In genomic region chr9:98129451-98129881, GRCh38 we compare ENCODE assay signal across 8 cellular contexts. TPM values are rescaled to one million over a fixed set of nuclear protein-coding genes. Genes with fewer than 3 reads are reported as not detected.
DNase-seq lines count a peak whose midpoint lies in the region; ATAC-seq and TF ChIP-seq lines count a peak whose summit lies in the region.

No MANE protein-coding gene starts in this region.

- H3K9me3 Mint-ChIP-seq in activated naive CD8-positive, alpha-beta T cell treated with anti-CD3 and anti-CD28 coated beads for 36 hours: no peaks in the 10 kb centered on the region

- TF ChIP-seq POLR2A in heart left ventricle (IDR thresholded peaks at IDR 0.05): no peak
- TF ChIP-seq POLR2A in vagina (IDR thresholded peaks at IDR 0.05): no peak

- H3K27me3 ChIP-seq in heart left ventricle (no peaks in the 10 kb centered on the region), right atrium auricular region (no peaks in the 10 kb centered on the region), vagina (no peaks in the 10 kb centered on the region)

- H3K27ac Mint-ChIP-seq in activated naive CD8-positive, alpha-beta T cell treated with anti-CD3 and anti-CD28 coated beads for 36 hours: peak overlapping the region; percentile 11

- H3K4me3 Mint-ChIP-seq in activated naive CD8-positive, alpha-beta T cell treated with anti-CD3 and anti-CD28 coated beads for 36 hours: no peak overlapping the region

- peaks cover 0 to 16% (median 0%) of the 10 kb centered on the region in 9 donors for H3K36me3 ChIP-seq in heart left ventricle
- no peaks in the 10 kb centered on the region for H3K36me3 ChIP-seq in right atrium auricular region
- H3K36me3 ChIP-seq in vagina: peaks cover 0 to 5% of the 10 kb centered on the region in 2 donors

- H3K36me3 Mint-ChIP-seq in activated naive CD8-positive, alpha-beta T cell treated with anti-CD3 and anti-CD28 coated beads for 36 hours: peaks cover 3% of the 10 kb centered on the region

- H3K4me1 ChIP-seq in heart left ventricle (peaks cover 0 to 20% (median 0%) of the 10 kb centered on the region in 12 donors), right atrium auricular region (no peaks in the 10 kb centered on the region), vagina (no peaks in the 10 kb centered on the region)

- 89 to 91% (median 90%) methylated on average over 10 of the region's 10 CpGs for WGBS in heart left ventricle, 4 donors

- DNase-seq in heart left ventricle: peak in 1 of 5 donors; percentile 31
- no peak for DNase-seq in right atrium auricular region (ENCODE audit: low spot score)
- no peak for DNase-seq in activated naive CD8-positive, alpha-beta T cell treated with anti-CD3 and anti-CD28 coated beads for 36 hours
- DNase-seq in vagina (ENCODE audit: extremely low spot score in 2 of 2): peak; percentile 62 to 64
- no peak for DNase-seq in NCI-H1930 (lab: John Stamatoyannopoulos, UW)
- no peak for DNase-seq in NCI-H1436 treated with DMSO at 0.1 percent for 48 hours (lab: John Stamatoyannopoulos, UW)
- DNase-seq in D341Med (ENCODE audit: low spot score): no peak

- no peak overlapping the region for H3K4me3 ChIP-seq in heart left ventricle
- H3K4me3 ChIP-seq in right atrium auricular region: no peak overlapping the region
- no peak overlapping the region for H3K4me3 ChIP-seq in vagina

- no peaks in the 10 kb centered on the region for H3K9me3 ChIP-seq in heart left ventricle
- no peaks in the 10 kb centered on the region for H3K9me3 ChIP-seq in right atrium auricular region
- H3K9me3 ChIP-seq in vagina: no peaks in the 10 kb centered on the region

- ATAC-seq in heart left ventricle: peak in 3 of 4 donors; percentile 50 to 78 (median 71)
- ATAC-seq in HG03460 (IDR thresholded peaks at IDR 0.05; ENCODE audit: unreplicated experiment): peak; percentile 80

- H3K27me3 Mint-ChIP-seq in activated naive CD8-positive, alpha-beta T cell treated with anti-CD3 and anti-CD28 coated beads for 36 hours: no peaks in the 10 kb centered on the region

- TF ChIP-seq CTCF in heart left ventricle (IDR thresholded peaks at IDR 0.05) (no peak), right atrium auricular region (IDR thresholded peaks at IDR 0.05) (no peak), vagina (IDR thresholded peaks at IDR 0.05) (no peak)

- peak overlapping the region in 1 of 12 donors; percentile 75 for H3K27ac ChIP-seq in heart left ventricle
- no peak overlapping the region for H3K27ac ChIP-seq in right atrium auricular region
- no peak overlapping the region for H3K27ac ChIP-seq in vagina

- intact Hi-C loops in heart left ventricle (cut with DNase I) (no loop called here), vagina (cut with DNase I) (no loop called here)

- peaks cover 2% of the 10 kb centered on the region for H3K4me1 Mint-ChIP-seq in activated naive CD8-positive, alpha-beta T cell treated with anti-CD3 and anti-CD28 coated beads for 36 hours

RNA-seq across cellular contexts. Expression of gene TRIM14, which starts 10.4 kb away (rescaled TPM):
- total RNA-seq in heart left ventricle: 10 to 100 TPM in 2 of 9 donors, 1 to 10 TPM in 6, under 1 TPM in 1; 0.89 to 20.8 (median 2.9) TPM
- 1 to 10 TPM in 1 of 2 donors, under 1 TPM in 1; 0.99 to 1.5 TPM for polyA plus RNA-seq in heart left ventricle
- total RNA-seq in right atrium auricular region: 1 to 10 TPM; 1.8 to 2.0 TPM
- total RNA-seq in activated naive CD8-positive, alpha-beta T cell treated with anti-CD3 and anti-CD28 coated beads for 36 hours: 10 to 100 TPM; 45.2 to 47.4 TPM
- total RNA-seq in vagina: 25.8 TPM

Comparison
In these comparisons a context has a peak if more than half of its experiments do, and no peak if none do; other contexts are left out.
1. DNase-seq: peak in vagina (2 of 2); none in right atrium auricular region (single experiment), activated naive CD8-positive, alpha-beta T cell treated with anti-CD3 and anti-CD28 coated beads for 36 hours (single experiment), NCI-H1930 (0 of 2), NCI-H1436 treated with DMSO at 0.1 percent for 48 hours (single experiment) and D341Med (single experiment).